In genomic region chr7:94595717-94596116, GRCh38 we compare ENCODE assay signal across 19 cellular contexts.
"Had no signal": no experiment of that assay in that cellular context is flagged by ENCODE, and none has a peak within 500 bp of the region (broad histone marks: within the 10 kb centered on the region; RNA-seq: fewer than 3 reads in every experiment).

No MANE protein-coding gene starts in this region.

- H3K9ac ChIP-seq: KMS-11 had no signal

- H3K9me3 ChIP-seq: Peyer's patch, SJSA1 had no signal

- H3K27ac ChIP-seq: KMS-11, Peyer's patch, RWPE1, SJSA1, WERI-Rb-1 had no signal

- DNase-seq: activated CD4-positive, alpha-beta T cell treated with anti-CD3 and anti-CD28 coated beads for 36 hours; activated CD4-positive, alpha-beta T cell treated with anti-CD3 and anti-CD28 coated beads, Interleukin-2, amount 50 U/mL, for 1 hour; activated CD8-positive, alpha-beta memory T cell treated with anti-CD3 and anti-CD28 coated beads, Interleukin-2, amount 10 ng/mL, durations not matched to agents 7 days and 5 days; activated effector memory CD4-positive, alpha-beta T cell treated with Interleukin-2 at 50 U/mL for 16 hours; activated naive CD4-positive, alpha-beta T cell; activated T-cell treated with anti-CD3 and anti-CD28 coated beads, Interleukin-2, amount 50 U/mL, for 24 hours; amygdala; NCI-H1092; NCI-H187 treated with DMSO at 0.1 percent for 48 hours; NCI-H345; NCI-H510A; NCI-H526 treated with DMSO at 0.1 percent for 48 hours; Peyer's patch; Right ventricle myocardium superior; T-helper 1 cell; WERI-Rb-1 had no signal

- H3K27me3 ChIP-seq: Peyer's patch, SJSA1 had no signal

- H3K4me1 ChIP-seq: Peyer's patch, SJSA1 had no signal

- H3K4me3 ChIP-seq: Peyer's patch, SJSA1 had no signal

- ATAC-seq: activated CD4-positive, alpha-beta T cell treated with anti-CD3 and anti-CD28 coated beads for 36 hours; activated CD8-positive, alpha-beta memory T cell treated with anti-CD3 and anti-CD28 coated beads, Interleukin-2, amount 10 ng/mL, durations not matched to agents 7 days and 5 days had no signal

- H3K4me2 ChIP-seq: KMS-11 had no signal

- H3K36me3 ChIP-seq: Peyer's patch had no signal
